In genomic region chr15:52787123-52787503, GRCh38 we compare ENCODE assay signal across 23 cellular contexts. TPM values are rescaled to one million over a fixed set of nuclear protein-coding genes. Genes with fewer than 3 reads are reported as not detected.
DNase-seq lines count a peak whose midpoint lies in the region; ATAC-seq, FAIRE-seq and TF ChIP-seq lines count a peak whose summit lies in the region.
"Had no signal": no experiment of that assay in that cellular context is flagged by ENCODE, and none has a peak within 500 bp of the region (broad histone marks: within the 10 kb centered on the region; RNA-seq: fewer than 3 reads in every experiment).

No MANE protein-coding gene starts in this region.

- peak overlapping the region; percentile 79 for H3K4me2 ChIP-seq in HepG2 (ENCODE audit: low read depth, low read length)

- no TSS peak for BruUV-seq in HepG2 (replicated peaks; lab: Mats Ljungman, UMichigan)

- WGBS in HepG2 (ENCODE audit: low lambda C conversion rate) = 88% methylated on average over 11 of the region's 24 CpGs

- H3K4me3 Mint-ChIP-seq in activated naive CD4-positive, alpha-beta T cell treated with anti-CD3 and anti-CD28 coated beads, Interleukin-2, amount 10 ng/mL, durations not matched to agents 7 days and 5 days = no peak overlapping the region
- peak overlapping the region; percentile 81 for H3K4me3 Mint-ChIP-seq in WTC11
- H3K4me3 Mint-ChIP-seq in stimulated activated naive B cell treated with anti-CD40 and anti-IgM and Interleukin-4, amounts not matched to agents 10 μg/mL and 1 μg/mL and 100 μg/mL, for 72 hours = peak overlapping the region in 1 of 2 donors; percentile 53

- ATAC-seq in WTC11 (no peak), HepG2 (peak; percentile 31)
- no peak for ATAC-seq in stimulated activated naive B cell treated with anti-CD40 and anti-IgM and Interleukin-4, amounts not matched to agents 10 μg/mL and 1 μg/mL and 100 μg/mL, for 72 hours (replicated peaks)
- ATAC-seq: heart left ventricle, left colon had no signal

- no peaks in the 10 kb centered on the region for H3K9me3 Mint-ChIP-seq in activated naive CD4-positive, alpha-beta T cell treated with anti-CD3 and anti-CD28 coated beads, Interleukin-2, amount 10 ng/mL, durations not matched to agents 7 days and 5 days
- no peaks in the 10 kb centered on the region for H3K9me3 Mint-ChIP-seq in WTC11
- H3K9me3 Mint-ChIP-seq in stimulated activated naive B cell treated with anti-CD40 and anti-IgM and Interleukin-4, amounts not matched to agents 10 μg/mL and 1 μg/mL and 100 μg/mL, for 72 hours = no peaks in the 10 kb centered on the region
- H3K9me3 Mint-ChIP-seq: activated CD4-positive, alpha-beta T cell treated with anti-CD3 and anti-CD28 coated beads, Interleukin-2, amount 10 ng/mL, durations not matched to agents 7 days and 5 days had no signal

- H3K27me3 Mint-ChIP-seq in activated naive CD4-positive, alpha-beta T cell treated with anti-CD3 and anti-CD28 coated beads, Interleukin-2, amount 10 ng/mL, durations not matched to agents 7 days and 5 days = peaks cover 95% of the 10 kb centered on the region
- H3K27me3 Mint-ChIP-seq in WTC11 (ENCODE audit: low read depth) = peaks cover 91% of the 10 kb centered on the region
- peaks cover 58 to 91% of the 10 kb centered on the region in 2 donors for H3K27me3 Mint-ChIP-seq in stimulated activated naive B cell treated with anti-CD40 and anti-IgM and Interleukin-4, amounts not matched to agents 10 μg/mL and 1 μg/mL and 100 μg/mL, for 72 hours

- FAIRE-seq in HepG2 (lab: Jason Lieb, UNC) = no peak
- no peak for FAIRE-seq in frontal cortex (lab: Jason Lieb, UNC)

- peak overlapping the region; percentile 84 for H3K27ac ChIP-seq in HepG2 (ENCODE audit: extremely low read length, insufficient read depth, low read length)
- H3K27ac ChIP-seq: colonic mucosa, heart left ventricle, right atrium auricular region, tibial artery had no signal

- TF ChIP-seq EP300 in HepG2 (IDR thresholded peaks at IDR 0.05; ENCODE audit: low read depth in 2 of 2, low read length in 2 of 2) (no peak), HepG2 (CRISPR knock-in tag; IDR thresholded peaks at IDR 0.05; ENCODE audit: borderline replicate concordance) (no peak)

- DNase-seq in activated naive CD4-positive, alpha-beta T cell treated with anti-CD3 and anti-CD28 coated beads, Interleukin-2, amount 10 ng/mL, durations not matched to agents 7 days and 5 days = no peak
- DNase-seq in activated naive CD4-positive, alpha-beta T cell treated with Interleukin-2 at 50 U/mL for 16 hours = no peak
- DNase-seq in WTC11 (ENCODE audit: low spot score) (peak; percentile 64), HepG2 (ENCODE audit: low spot score) (no peak), frontal cortex (ENCODE audit: low spot score in 2 of 2) (no peak), NCI-H446 (lab: John Stamatoyannopoulos, UW) (no peak), GM10266 (ENCODE audit: extremely low spot score) (no peak)
- DNase-seq in stimulated activated naive B cell treated with anti-CD40 and anti-IgM and Interleukin-4, amounts not matched to agents 10 μg/mL and 1 μg/mL and 100 μg/mL, for 72 hours = no peak
- DNase-seq: activated CD4-positive, alpha-beta T cell treated with anti-CD3 and anti-CD28 coated beads, Interleukin-2, amount 10 ng/mL, durations not matched to agents 7 days and 5 days; colonic mucosa; erythroblast; heart left ventricle; left colon; MM.1S; naive B cell; NCI-H2029 treated with DMSO at 0.1 percent for 48 hours; NK-92 treated with Interleukin-12 subunit alpha and Interleukin-12 subunit beta, amount 100 ng/mL, for 24 hours; stimulated activated CD4-positive, alpha-beta T cell treated with anti-CD3 and anti-CD28 coated beads, Interleukin-4, amount 100 ng/mL, for 1 hour; tibial artery had no signal

- H3K9me3 ChIP-seq in HepG2 (ENCODE audit: low read length) = peaks cover 22% of the 10 kb centered on the region; the same call in 1 of the 2 replicates
- H3K9me3 ChIP-seq: colonic mucosa, heart left ventricle, right atrium auricular region, tibial artery had no signal

- H3K36me3 Mint-ChIP-seq in activated naive CD4-positive, alpha-beta T cell treated with anti-CD3 and anti-CD28 coated beads, Interleukin-2, amount 10 ng/mL, durations not matched to agents 7 days and 5 days = no peaks in the 10 kb centered on the region
- H3K36me3 Mint-ChIP-seq in WTC11 = peaks cover 14% of the 10 kb centered on the region
- H3K36me3 Mint-ChIP-seq in stimulated activated naive B cell treated with anti-CD40 and anti-IgM and Interleukin-4, amounts not matched to agents 10 μg/mL and 1 μg/mL and 100 μg/mL, for 72 hours = peaks cover 0 to 5% of the 10 kb centered on the region in 2 donors
- H3K36me3 Mint-ChIP-seq: naive B cell had no signal

- POLR2A ChIA-PET in WTC11 (lab: Charles Lee) (interaction anchor here (1.0 to 5.4 kb wide), 5 partner anchors 9 to 130 kb away, joined by 3 to 38 read pairs (median 4); no protein-coding TSS in a partner anchor), HepG2 (lab: Yijun Ruan, JAX) (interaction anchor here (0.6 to 2.2 kb wide), 5 partner anchors 9 to 668 kb away, joined by 3 to 6 read pairs (median 3); no protein-coding TSS in a partner anchor)

- peaks cover 47% of the 10 kb centered on the region for H3K4me1 ChIP-seq in HepG2 (ENCODE audit: insufficient read depth, low read length)
- H3K4me1 ChIP-seq: colonic mucosa had no signal

- H3K9ac ChIP-seq in HepG2 (ENCODE audit: insufficient read depth, low read depth, low read length) = peak overlapping the region; percentile 61

- CTCF ChIA-PET in activated naive CD4-positive, alpha-beta T cell treated with anti-CD3 and anti-CD28 coated beads, Interleukin-2, amount 10 ng/mL, durations not matched to agents 7 days and 5 days (lab: Charles Lee) = no interaction called here
- CTCF ChIA-PET in WTC11 (lab: Charles Lee) = interaction anchor here (0.8 to 8.5 kb wide), 7 partner anchors 9 to 410 kb away, joined by 3 to 104 read pairs (median 6); no protein-coding TSS in a partner anchor
- CTCF ChIA-PET in HepG2 (lab: Yijun Ruan, JAX; ENCODE audit: low intra/inter-chr PET ratio, low total read pairs) = no interaction called here

- no peak for TF ChIP-seq RAD21 in HepG2 (CRISPR knock-in tag; IDR thresholded peaks at IDR 0.05)

- H3K79me2 ChIP-seq in HepG2 (ENCODE audit: insufficient read depth, low read length) = peaks cover 50% of the 10 kb centered on the region

- H3K36me3 ChIP-seq in HepG2 (replicated peaks in 1 of 2; ENCODE audit: control insufficient read depth in 1 of 2, insufficient read depth in 2 of 2, low read length in 2 of 2) = peaks cover 0 to 3% of the 10 kb centered on the region in 2 experiments; a peak in 1 of 5 replicates
- H3K36me3 ChIP-seq: colonic mucosa, heart left ventricle, right atrium auricular region, tibial artery had no signal

- in situ Hi-C loops in HepG2 (cut with HindIII; ENCODE audit: extremely low pct_ligation_motif_present, low pct_unique_long_range_greater_than_20kb) = loop anchor here (10.0 kb wide), 1 partner anchor 928 kb away; no protein-coding TSS in a partner anchor

- no peak for TF ChIP-seq POLR2A in HepG2 (IDR thresholded peaks at IDR 0.05; ENCODE audit: insufficient read depth in 1 of 2, low read depth in 2 of 2, low read length in 2 of 2)

- no peaks in the 10 kb centered on the region for H4K20me1 ChIP-seq in HepG2 (ENCODE audit: insufficient read depth, low read length)

- peak overlapping the region; percentile 28 for H3K27ac Mint-ChIP-seq in activated naive CD4-positive, alpha-beta T cell treated with anti-CD3 and anti-CD28 coated beads, Interleukin-2, amount 10 ng/mL, durations not matched to agents 7 days and 5 days
- no peak overlapping the region for H3K27ac Mint-ChIP-seq in WTC11
- H3K27ac Mint-ChIP-seq in stimulated activated naive B cell treated with anti-CD40 and anti-IgM and Interleukin-4, amounts not matched to agents 10 μg/mL and 1 μg/mL and 100 μg/mL, for 72 hours = peak overlapping the region; percentile 65

- H3K4me1 Mint-ChIP-seq in activated naive CD4-positive, alpha-beta T cell treated with anti-CD3 and anti-CD28 coated beads, Interleukin-2, amount 10 ng/mL, durations not matched to agents 7 days and 5 days = peaks cover 28% of the 10 kb centered on the region
- H3K4me1 Mint-ChIP-seq in WTC11 = peaks cover 70% of the 10 kb centered on the region
- peaks cover 30 to 70% of the 10 kb centered on the region in 2 donors for H3K4me1 Mint-ChIP-seq in stimulated activated naive B cell treated with anti-CD40 and anti-IgM and Interleukin-4, amounts not matched to agents 10 μg/mL and 1 μg/mL and 100 μg/mL, for 72 hours

- no peak for TF ChIP-seq CTCF in WTC11 (IDR thresholded peaks at IDR 0.05)
- no peak for TF ChIP-seq CTCF in HepG2 (CRISPR knock-in tag; IDR thresholded peaks at IDR 0.05)
- TF ChIP-seq CTCF in GM10266 (IDR thresholded peaks at IDR 0.05; ENCODE audit: control insufficient read depth, insufficient read depth, low read depth, missing control alignments) = no peak

- no peak overlapping the region for H2AFZ ChIP-seq in HepG2 (ENCODE audit: low read length)

- intact Hi-C loops in HepG2 (cut with micrococcal nuclease; ENCODE audit: unreplicated experiment) = loop anchor here (10.0 kb wide), 1 partner anchor 248 kb away; no protein-coding TSS in a partner anchor

- H3K4me3 ChIP-seq in HepG2 (replicated peaks in 1 of 3; ENCODE audit: insufficient read depth in 1 of 3, low read depth in 2 of 3, low read length in 3 of 3) = peak overlapping the region; percentile 58 to 80 (median 76)
- H3K4me3 ChIP-seq: colonic mucosa, heart left ventricle, right atrium auricular region, tibial artery had no signal

- peaks cover 0 to 2% of the 10 kb centered on the region in 2 experiments; a peak in 2 of 5 replicates for H3K27me3 ChIP-seq in HepG2 (ENCODE audit: control insufficient read depth in 1 of 2, insufficient read depth in 2 of 2, low read length in 2 of 2)

RNA-seq across cellular contexts. Expression of gene ONECUT1, which starts 3.0 kb away (rescaled TPM):
- 33.8 to 39.3 TPM (median 35.9 TPM) in 3 replicates for total RNA-seq in WTC11 (2021)
- 9.1 and 9.3 TPM in 2 replicates for total RNA-seq in HepG2 (2016; rRNA removed; fragmentation: Illumina TruSeq; extraction: Trizol)
- 1.9 and 2.8 TPM in 2 replicates for total RNA-seq in HepG2 (2016; cell fraction: cytosol; rRNA removed; fragmentation: Illumina TruSeq; extraction: Trizol; ENCODE audit: low read depth)
- total RNA-seq in HepG2 (2016; cell fraction: insoluble cytoplasmic fraction; rRNA removed; fragmentation: Illumina TruSeq; extraction: Trizol) = 7.3 and 7.4 TPM in 2 replicates
- total RNA-seq in HepG2 (2016; cell fraction: membrane; rRNA removed; fragmentation: Illumina TruSeq; extraction: Trizol) = 6.4 and 6.6 TPM in 2 replicates
- 11.7 and 15.6 TPM in 2 replicates for total RNA-seq in HepG2 (2016; cell fraction: nucleus; rRNA removed; fragmentation: Illumina TruSeq; extraction: Trizol)
- 3.5 and 3.8 TPM in 2 replicates for polyA plus RNA-seq in HepG2 (2011; rRNA removed)
- 1.8 and 2.0 TPM in 2 replicates for polyA plus RNA-seq in HepG2 (2011; cell fraction: cytosol; rRNA removed)
- polyA plus RNA-seq in HepG2 (2011; cell fraction: nucleus; rRNA removed) = 9.9 and 11.0 TPM in 2 replicates
- polyA plus RNA-seq in HepG2 (2012) = 13.4 and 15.9 TPM in 2 replicates
- polyA plus RNA-seq in HepG2 (2016; cell fraction: cytosol; fragmentation: Illumina TruSeq; extraction: Trizol; ENCODE audit: low read depth) = 1.0 and 1.8 TPM in 2 replicates
- 7.6 and 8.6 TPM in 2 replicates for polyA plus RNA-seq in HepG2 (2016; cell fraction: insoluble cytoplasmic fraction; fragmentation: Illumina TruSeq; extraction: Trizol; ENCODE audit: low read depth)
- polyA plus RNA-seq in HepG2 (2016; cell fraction: membrane; fragmentation: Illumina TruSeq; extraction: Trizol; ENCODE audit: low read depth) = 4.2 and 4.5 TPM in 2 replicates
- 13.6 and 17.1 TPM in 2 replicates for polyA plus RNA-seq in HepG2 (2016; cell fraction: nucleus; fragmentation: Illumina TruSeq; extraction: Trizol; ENCODE audit: insufficient read depth, low read depth)
- 10.5 TPM in 1 of 2 replicates, not detected in the other for polyA minus RNA-seq in HepG2 (2011; rRNA and poly(A)+ RNA removed; ENCODE audit: low replicate concordance)
- 7.3 and 19.3 TPM in 2 replicates for polyA minus RNA-seq in HepG2 (2011; cell fraction: cytosol; rRNA and poly(A)+ RNA removed)
- polyA minus RNA-seq in HepG2 (2011; cell fraction: nucleus; rRNA and poly(A)+ RNA removed) = 14.2 and 19.6 TPM in 2 replicates
- total RNA-seq in frontal cortex = not detected
- total RNA-seq: activated CD4-positive, alpha-beta T cell treated with anti-CD3 and anti-CD28 coated beads, Interleukin-2, amount 10 ng/mL, durations not matched to agents 7 days and 5 days; aorta; heart left ventricle; HT-29; left colon; right atrium auricular region; T-helper 2 cell treated with Interferon-gamma antibody and Interleukin-4, amounts not matched to agents 100 ng/mL and 5 ng/mL, for 36 hours had no signal
- polyA plus RNA-seq: aorta, heart left ventricle had no signal
